In the genomic region with DNA sequence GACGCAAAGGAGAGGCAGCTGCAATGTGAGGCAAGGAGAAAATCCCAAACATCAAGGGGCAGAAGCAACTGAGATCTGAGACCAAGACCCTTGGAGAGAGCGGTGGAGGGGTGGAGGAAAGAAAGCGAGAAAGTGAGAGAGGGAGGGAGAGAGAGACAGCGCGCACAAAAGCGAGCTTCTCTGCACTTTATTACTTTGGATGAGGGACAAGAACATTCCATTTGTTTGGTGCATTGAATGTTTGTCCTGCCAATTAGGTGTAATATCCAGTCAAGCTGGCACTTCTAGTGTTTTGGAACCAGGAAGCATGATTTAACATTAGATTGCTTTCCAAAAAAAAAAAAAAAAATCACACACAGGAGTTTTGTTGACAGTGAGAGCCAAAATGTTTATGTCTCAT, we compare ENCODE assay signal across 8 cellular contexts. TPM values are rescaled to one million over a fixed set of nuclear protein-coding genes. Genes with fewer than 3 reads are reported as not detected.
DNase-seq lines count a peak whose midpoint lies in the region; ATAC-seq and TF ChIP-seq lines count a peak whose summit lies in the region.

No MANE protein-coding gene starts in this region.

- peaks cover 3% of the 10 kb centered on the region for H3K27me3 Mint-ChIP-seq in activated CD4-positive, alpha-beta T cell treated with anti-CD3 and anti-CD28 coated beads for 36 hours

- TF ChIP-seq CTCF in suprapubic skin (IDR thresholded peaks at IDR 0.05) = no peak

- no peak for TF ChIP-seq EP300 in suprapubic skin (IDR thresholded peaks at IDR 0.05)

- peak overlapping the region; percentile 51 for H3K27ac ChIP-seq in angular gyrus (ENCODE audit: low read depth, low read length)
- H3K27ac ChIP-seq in suprapubic skin = peak overlapping the region; percentile 99

- H3K9me3 Mint-ChIP-seq in activated CD4-positive, alpha-beta T cell treated with anti-CD3 and anti-CD28 coated beads for 36 hours (ENCODE audit: low read depth) = no peaks in the 10 kb centered on the region

- DNase-seq in activated CD4-positive, alpha-beta T cell treated with anti-CD3 and anti-CD28 coated beads for 36 hours = no peak
- no peak for DNase-seq in activated CD4-positive, alpha-beta T cell treated with anti-CD3 and anti-CD28 coated beads, Interleukin-2, amount 50 U/mL, for 48 hours
- DNase-seq in left lobe of liver (ENCODE audit: low spot score) (no peak), suprapubic skin (ENCODE audit: low spot score in 2 of 2) (no peak), NCI-H2196 treated with DMSO at 0.1 percent for 48 hours (lab: John Stamatoyannopoulos, UW; ENCODE audit: unreplicated experiment) (no peak), RPMI8226 (no peak)

- H3K4me1 Mint-ChIP-seq in activated CD4-positive, alpha-beta T cell treated with anti-CD3 and anti-CD28 coated beads for 36 hours = peaks cover 35% of the 10 kb centered on the region

- 14% methylated on average over 6 of the region's 6 CpGs for WGBS in suprapubic skin

- no peak for TF ChIP-seq POLR2A in suprapubic skin (IDR thresholded peaks at IDR 0.05)

- H3K4me3 ChIP-seq in suprapubic skin = peak overlapping the region; percentile 96

- POLR2A ChIA-PET in activated CD4-positive, alpha-beta T cell treated with anti-CD3 and anti-CD28 coated beads for 36 hours (lab: Charles Lee) = interaction anchor here (0.7 to 1.3 kb wide), 2 partner anchors 38 to 86 kb away, joined by 4 to 8 read pairs; no protein-coding TSS in a partner anchor

- H3K4me1 ChIP-seq in suprapubic skin = peaks cover 57% of the 10 kb centered on the region

- peak overlapping the region; percentile 89 for H3K4me3 Mint-ChIP-seq in activated CD4-positive, alpha-beta T cell treated with anti-CD3 and anti-CD28 coated beads for 36 hours

- peak overlapping the region; percentile 55 for H3K27ac Mint-ChIP-seq in activated CD4-positive, alpha-beta T cell treated with anti-CD3 and anti-CD28 coated beads for 36 hours

- intact Hi-C loops in activated CD4-positive, alpha-beta T cell treated with anti-CD3 and anti-CD28 coated beads for 36 hours (cut with DNase I, micrococcal nuclease) = loop anchor here (1.0 to 10.0 kb wide), 9 partner anchors 25 to 579 kb away; partner anchors contain the start of genes ERAP1 (in 1 of the 2) and RIOK2 (in 1 of the 2)

- H3K36me3 ChIP-seq in suprapubic skin = no peaks in the 10 kb centered on the region

- no peaks in the 10 kb centered on the region for H3K9me3 ChIP-seq in suprapubic skin

- H3K27me3 ChIP-seq in suprapubic skin = no peaks in the 10 kb centered on the region

- peaks cover 2% of the 10 kb centered on the region for H3K36me3 Mint-ChIP-seq in activated CD4-positive, alpha-beta T cell treated with anti-CD3 and anti-CD28 coated beads for 36 hours (ENCODE audit: low read depth)

- no peak for ATAC-seq in activated CD4-positive, alpha-beta T cell treated with anti-CD3 and anti-CD28 coated beads for 36 hours
- ATAC-seq in left lobe of liver = peak; percentile 23
- no peak for ATAC-seq in HG02763 (IDR thresholded peaks at IDR 0.05; ENCODE audit: unreplicated experiment)

- CTCF ChIA-PET in activated CD4-positive, alpha-beta T cell treated with anti-CD3 and anti-CD28 coated beads for 36 hours (lab: Charles Lee) = interaction anchor here (0.6 to 1.5 kb wide), 3 partner anchors 37 to 1806 kb away, joined by 3 to 5 read pairs (median 3); no protein-coding TSS in a partner anchor

RNA-seq across cellular contexts. Expression of gene CAST, which starts 1.4 kb away (rescaled TPM):
- total RNA-seq in activated CD4-positive, alpha-beta T cell treated with anti-CD3 and anti-CD28 coated beads for 36 hours = 100 to 1,000 TPM; 136 to 211 TPM
- 84.4 TPM for total RNA-seq in left lobe of liver
- total RNA-seq in suprapubic skin = 100 to 1,000 TPM; 381 to 577 (median 400) TPM
